9 cellular contexts compared by ENCODE assay signal in the genomic region with DNA sequence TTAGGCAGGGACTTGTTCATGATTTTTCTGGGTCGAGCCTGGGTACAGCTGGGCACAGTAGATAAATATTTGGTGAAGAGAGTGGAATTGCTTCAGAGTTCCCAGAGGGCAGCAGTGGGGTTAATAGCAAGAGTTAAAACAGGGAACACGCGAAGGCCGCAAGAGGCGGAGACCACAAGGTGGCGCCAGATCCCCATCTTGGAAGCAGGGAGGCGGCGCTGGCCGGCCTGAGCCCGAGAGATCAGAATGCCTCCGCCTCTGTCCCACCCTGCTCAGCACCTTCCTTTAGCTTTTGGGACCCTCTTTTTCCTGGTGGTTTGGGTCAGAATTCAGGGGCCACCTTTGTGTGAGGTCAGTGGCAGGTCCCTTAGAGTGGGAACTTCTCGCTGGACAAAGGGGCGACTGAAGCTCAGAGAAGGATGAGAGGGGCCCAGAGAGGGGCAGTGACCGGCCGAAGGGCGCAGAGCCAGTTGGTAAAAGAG. TPM values are rescaled to one million over a fixed set of nuclear protein-coding genes. Genes with fewer than 3 reads are reported as not detected.
DNase-seq lines count a peak whose midpoint lies in the region; ATAC-seq and TF ChIP-seq lines count a peak whose summit lies in the region.
"Had no signal": no experiment of that assay in that cellular context is flagged by ENCODE, and none has a peak within 500 bp of the region (broad histone marks: within the 10 kb centered on the region; RNA-seq: fewer than 3 reads in every experiment).

No MANE protein-coding gene starts in this region.

- H3K36me3 Mint-ChIP-seq in T-helper 2 cell treated with Interferon-gamma antibody and Interleukin-4, amounts not matched to agents 5 μg/mL and 100 μg/mL, for 36 hours (ENCODE audit: low read depth) = no peaks in the 10 kb centered on the region

- no peaks in the 10 kb centered on the region for H3K27me3 ChIP-seq in right atrium auricular region

- peak; percentile 85 to 95 for TF ChIP-seq CTCF in right atrium auricular region (IDR thresholded peaks at IDR 0.05)

- DNase-seq in NCI-H187 (lab: John Stamatoyannopoulos, UW) (peak; percentile 50 to 52), NCI-H187 treated with DMSO at 0.1 percent for 48 hours (lab: John Stamatoyannopoulos, UW) (no peak), NAMALWA (ENCODE audit: low spot score) (peak; percentile 88), amniotic stem cell (lab: John Stamatoyannopoulos, UW) (peak; percentile 64), right atrium auricular region (ENCODE audit: low spot score) (peak; percentile 88), sciatic nerve (ENCODE audit: low spot score) (peak; percentile 95)
- peak; percentile 64 for DNase-seq in T-helper 2 cell treated with Interferon-gamma antibody and Interleukin-4, amounts not matched to agents 5 μg/mL and 100 μg/mL, for 36 hours (ENCODE audit: low spot score)

- no peaks in the 10 kb centered on the region for H3K36me3 ChIP-seq in right atrium auricular region
- H3K36me3 ChIP-seq: BLaER1 treated with 17β-estradiol and CSF1 and Interleukin-3, amounts not matched to agents 10 nM and 100 nM had no signal

- H3K4me3 Mint-ChIP-seq in T-helper 2 cell treated with Interferon-gamma antibody and Interleukin-4, amounts not matched to agents 5 μg/mL and 100 μg/mL, for 36 hours = no peak overlapping the region

- peaks cover 0 to 9% of the 10 kb centered on the region in 2 donors for H3K4me1 ChIP-seq in right atrium auricular region

- peaks cover 6% of the 10 kb centered on the region for H3K27me3 Mint-ChIP-seq in T-helper 2 cell treated with Interferon-gamma antibody and Interleukin-4, amounts not matched to agents 5 μg/mL and 100 μg/mL, for 36 hours (ENCODE audit: low read depth)

- no peak overlapping the region for H3K27ac ChIP-seq in right atrium auricular region
- H3K27ac ChIP-seq: BLaER1 treated with 17β-estradiol and CSF1 and Interleukin-3, amounts not matched to agents 10 nM and 100 nM had no signal

- no peaks in the 10 kb centered on the region for H3K9me3 ChIP-seq in right atrium auricular region
- H3K9me3 ChIP-seq: BLaER1 treated with 17β-estradiol and CSF1 and Interleukin-3, amounts not matched to agents 10 nM and 100 nM had no signal

- no peaks in the 10 kb centered on the region for H3K4me1 Mint-ChIP-seq in T-helper 2 cell treated with Interferon-gamma antibody and Interleukin-4, amounts not matched to agents 5 μg/mL and 100 μg/mL, for 36 hours (ENCODE audit: low read depth)

- H3K4me3 ChIP-seq in right atrium auricular region = no peak overlapping the region
- H3K4me3 ChIP-seq: BLaER1 treated with 17β-estradiol and CSF1 and Interleukin-3, amounts not matched to agents 10 nM and 100 nM had no signal

- intact Hi-C loops in sciatic nerve (cut with DNase I) = no loop called here

- ATAC-seq in sciatic nerve (peak; percentile 90), GM19467 (IDR thresholded peaks at IDR 0.05; ENCODE audit: unreplicated experiment) (no peak)

- no peak overlapping the region for H3K27ac Mint-ChIP-seq in T-helper 2 cell treated with Interferon-gamma antibody and Interleukin-4, amounts not matched to agents 5 μg/mL and 100 μg/mL, for 36 hours

- H3K9me3 Mint-ChIP-seq in T-helper 2 cell treated with Interferon-gamma antibody and Interleukin-4, amounts not matched to agents 5 μg/mL and 100 μg/mL, for 36 hours = no peaks in the 10 kb centered on the region

RNA-seq across cellular contexts. Expression of gene PADI2, which starts 6.5 kb away (rescaled TPM):
- total RNA-seq in right atrium auricular region (under 1 TPM; 0.52 to 0.63 TPM), sciatic nerve (21.2 TPM)

Comparison
In these comparisons a context has a peak if more than half of its experiments do, and no peak if none do; other contexts are left out.
1. RNA of gene PADI2, which starts 6.5 kb away (total RNA-seq): 21.2 TPM in sciatic nerve (single experiment); 0.52 to 0.63 TPM in right atrium auricular region; every median in the first group is over 10 times any median in the second.